Comparison of ENCODE assay signal across 8 cellular contexts in genomic region chr9:4740373-4740622, GRCh38. TPM values are rescaled to one million over a fixed set of nuclear protein-coding genes. Genes with fewer than 3 reads are reported as not detected.
A peak's percentile ranks its signal among the peaks of the same experiment; 100 is the strongest.
DNase-seq lines count a peak whose midpoint lies in the region; ATAC-seq and TF ChIP-seq lines count a peak whose summit lies in the region.

No MANE protein-coding gene starts in this region.

- H3K9me3 Mint-ChIP-seq in T-cell: no peaks in the 10 kb centered on the region
- H3K9me3 Mint-ChIP-seq in glutamatergic neuron (ENCODE audit: unreplicated experiment): peaks cover 4% of the 10 kb centered on the region

- POLR2A ChIA-PET in T-cell (lab: Charles Lee): interaction anchor here (0.5 to 1.4 kb wide), 10 partner anchors 10 to 1213 kb away, joined by 3 to 6 read pairs (median 4); partner anchors contain the start of gene SPATA6L (in 1 of the 2)

- H3K36me3 Mint-ChIP-seq in T-cell: no peaks in the 10 kb centered on the region
- no peaks in the 10 kb centered on the region for H3K36me3 Mint-ChIP-seq in glutamatergic neuron (ENCODE audit: unreplicated experiment)

- H3K4me1 Mint-ChIP-seq in T-cell (peaks cover 37 to 47% (median 40%) of the 10 kb centered on the region in 3 donors), glutamatergic neuron (ENCODE audit: low read depth, unreplicated experiment) (no peaks in the 10 kb centered on the region)

- H3K9me3 ChIP-seq in skeletal muscle satellite cell (replicated peaks; ENCODE audit: low read length): no peaks in the 10 kb centered on the region

- no peaks in the 10 kb centered on the region for H3K27me3 ChIP-seq in skeletal muscle satellite cell (ENCODE audit: control insufficient read depth, insufficient read depth, low read length)

- H3K4me3 Mint-ChIP-seq in T-cell (peak overlapping the region; percentile 85 to 91 (median 85)), glutamatergic neuron (ENCODE audit: unreplicated experiment) (peak overlapping the region; percentile 100)

- H3K27me3 Mint-ChIP-seq in T-cell (no peaks in the 10 kb centered on the region), glutamatergic neuron (ENCODE audit: unreplicated experiment) (peaks cover 4% of the 10 kb centered on the region)

- H3K9ac ChIP-seq in skeletal muscle satellite cell (ENCODE audit: low read depth, low read length): peak overlapping the region; percentile 92

- ATAC-seq in T-cell (replicated peaks in 1 of 4): no peak

- H3K36me3 ChIP-seq in skeletal muscle satellite cell (ENCODE audit: insufficient read depth, low read length): no peaks in the 10 kb centered on the region

- peak; percentile 49 for DNase-seq in NCI-H2171 treated with DMSO at 0.1 percent for 48 hours (lab: John Stamatoyannopoulos, UW)
- no peak for DNase-seq in NCI-H2171 (lab: John Stamatoyannopoulos, UW)
- DNase-seq in T-cell: no peak
- no peak for DNase-seq in glutamatergic neuron
- no peak for DNase-seq in inferior parietal cortex (ENCODE audit: extremely low spot score)
- DNase-seq in midbrain (lab: John Stamatoyannopoulos, UW): no peak
- DNase-seq in NCI-H524 (lab: John Stamatoyannopoulos, UW): no peak

- CTCF ChIA-PET in T-cell (lab: Charles Lee): interaction anchor here (0.8 to 1.3 kb wide), 8 partner anchors 10 to 136 kb away, joined by 3 to 4 read pairs (median 3); no protein-coding TSS in a partner anchor

- peak overlapping the region; percentile 80 to 86 for H3K27ac Mint-ChIP-seq in T-cell
- peak overlapping the region; percentile 93 for H3K27ac Mint-ChIP-seq in glutamatergic neuron (ENCODE audit: unreplicated experiment)

- H3K4me3 ChIP-seq in skeletal muscle satellite cell (ENCODE audit: low read length): peak overlapping the region; percentile 95

- H3K4me2 ChIP-seq in skeletal muscle satellite cell (ENCODE audit: low read length): peak overlapping the region; percentile 92

- H3K4me1 ChIP-seq in skeletal muscle satellite cell (ENCODE audit: control insufficient read depth, insufficient read depth, low read length): peaks cover 23% of the 10 kb centered on the region

- TF ChIP-seq CTCF in glutamatergic neuron (IDR thresholded peaks at IDR 0.05; ENCODE audit: partially characterized antibody, unreplicated experiment): no peak

RNA-seq across cellular contexts. Expression of gene AK3, which starts 0.7 kb away (rescaled TPM):
- total RNA-seq in T-cell (10 to 100 TPM; 20.0 to 25.7 (median 23.1) TPM), glutamatergic neuron (ENCODE audit: unreplicated experiment) (33.7 TPM)
- 37.4 and 55.8 TPM in 2 replicates for total RNA-seq in skeletal muscle satellite cell (2012; rRNA removed)

RNA-seq across cellular contexts. Expression of gene RCL1, which starts 52.4 kb away (rescaled TPM):
- total RNA-seq in T-cell (10 to 100 TPM; 22.0 to 38.7 (median 24.2) TPM), glutamatergic neuron (ENCODE audit: unreplicated experiment) (14.4 TPM)
- total RNA-seq in skeletal muscle satellite cell (2012; rRNA removed): 12.2 and 16.4 TPM in 2 replicates
